In genomic region chr7:4163565-4164203, GRCh38 we compare ENCODE assay signal across 19 cellular contexts.
"Had no signal": no experiment of that assay in that cellular context is flagged by ENCODE, and none has a peak within 500 bp of the region (broad histone marks: within the 10 kb centered on the region; RNA-seq: fewer than 3 reads in every experiment).

No MANE protein-coding gene starts in this region.

- H3K9me3 Mint-ChIP-seq: activated naive CD4-positive, alpha-beta T cell treated with anti-CD3 and anti-CD28 coated beads, Interleukin-2, amount 50 U/mL, for 72 hours; T-helper 1 cell treated with Interleukin-12 subunit alpha and Interleukin-12 subunit beta and Interleukin-4 antibody, amounts not matched to agents 30 μg/mL and 1 μg/mL, for 36 hours had no signal

- H3K36me3 Mint-ChIP-seq: activated naive CD4-positive, alpha-beta T cell treated with anti-CD3 and anti-CD28 coated beads, Interleukin-2, amount 50 U/mL, for 72 hours had no signal

- H3K27ac Mint-ChIP-seq: activated CD8-positive, alpha-beta T cell treated with anti-CD3 and anti-CD28 coated beads, Interleukin-2, amount 10 ng/mL, durations not matched to agents 7 days and 5 days; activated naive CD4-positive, alpha-beta T cell treated with anti-CD3 and anti-CD28 coated beads, Interleukin-2, amount 50 U/mL, for 72 hours; T-helper 1 cell treated with Interleukin-12 subunit alpha and Interleukin-12 subunit beta and Interleukin-4 antibody, amounts not matched to agents 30 μg/mL and 1 μg/mL, for 36 hours had no signal

- H3K4me3 Mint-ChIP-seq: activated CD8-positive, alpha-beta T cell treated with anti-CD3 and anti-CD28 coated beads, Interleukin-2, amount 10 ng/mL, durations not matched to agents 7 days and 5 days; T-helper 1 cell treated with Interleukin-12 subunit alpha and Interleukin-12 subunit beta and Interleukin-4 antibody, amounts not matched to agents 30 μg/mL and 1 μg/mL, for 36 hours had no signal

- ATAC-seq: activated CD8-positive, alpha-beta T cell treated with anti-CD3 and anti-CD28 coated beads, Interleukin-2, amount 10 ng/mL, durations not matched to agents 7 days and 5 days; activated naive CD4-positive, alpha-beta T cell treated with anti-CD3 and anti-CD28 coated beads, Interleukin-2, amount 50 U/mL, for 72 hours; Panc1 had no signal

- DNase-seq: activated CD4-positive, alpha-beta T cell treated with anti-CD3 and anti-CD28 coated beads for 48 hours; activated CD4-positive, alpha-beta T cell treated with anti-CD3 and anti-CD28 coated beads, Interleukin-2, amount 50 U/mL, for 4 hours; activated CD4-positive, CD25-positive, alpha-beta regulatory T cell treated with anti-CD3 and anti-CD28 coated beads, Interleukin-2, amount 50 U/mL, for 72 hours; activated CD8-positive, alpha-beta memory T cell treated with anti-CD3 and anti-CD28 coated beads, Interleukin-2, amount 50 U/mL, for 48 hours; activated CD8-positive, alpha-beta T cell treated with anti-CD3 and anti-CD28 coated beads, Interleukin-2, amount 10 ng/mL, durations not matched to agents 7 days and 5 days; activated T-cell treated with anti-CD3 and anti-CD28 coated beads, Interleukin-2, amount 50 U/mL, for 1 hour; Karpas-422; MM.1S; NCI-H1105; NCI-H1436; NCI-H1930; NCI-H510A treated with DMSO at 0.1 percent for 48 hours; NK-92 treated with Interleukin-12 subunit alpha and Interleukin-12 subunit beta, amount 100 ng/mL, for 24 hours; OCI-M1; RPMI8226; SHP77 had no signal
